In genomic region chr5:38622723-38623129, GRCh38 we compare ENCODE assay signal across 16 cellular contexts.
DNase-seq lines count a peak whose midpoint lies in the region; ATAC-seq, FAIRE-seq and TF ChIP-seq lines count a peak whose summit lies in the region.
"Had no signal": no experiment of that assay in that cellular context is flagged by ENCODE, and none has a peak within 500 bp of the region (broad histone marks: within the 10 kb centered on the region; RNA-seq: fewer than 3 reads in every experiment).

No MANE protein-coding gene starts in this region.

- H3K27me3 ChIP-seq in liver (ENCODE audit: control insufficient read depth in 4 of 4, insufficient read depth in 4 of 4, low read length in 3 of 4): peaks cover 0 to 11% (median 0%) of the 10 kb centered on the region in 4 donors
- no peaks in the 10 kb centered on the region; a peak in 1 of 5 replicates for H3K27me3 ChIP-seq in HepG2 (ENCODE audit: control insufficient read depth in 1 of 2, insufficient read depth in 2 of 2, low read length in 2 of 2)
- no peaks in the 10 kb centered on the region for H3K27me3 ChIP-seq in right lobe of liver

- H2AFZ ChIP-seq in HepG2 (ENCODE audit: low read length): no peak overlapping the region

- no peak for FAIRE-seq in HepG2 (lab: Jason Lieb, UNC)

- H3K9ac ChIP-seq in liver (ENCODE audit: low read depth in 1 of 2, low read length in 2 of 2) (no peak overlapping the region), HepG2 (ENCODE audit: insufficient read depth, low read depth, low read length) (no peak overlapping the region)

- 65% methylated on average over 3 of the region's 3 CpGs for WGBS in liver
- WGBS in HepG2 (ENCODE audit: low lambda C conversion rate): 52% methylated on average over 3 of the region's 3 CpGs
- WGBS in right lobe of liver (ENCODE audit: insufficient coverage, low coverage, low lambda C conversion rate, missing lambda C conversion rate): 46% methylated on average over 3 of the region's 3 CpGs

- peaks cover 3 to 10% (median 5%) of the 10 kb centered on the region in 4 donors for H3K9me3 ChIP-seq in liver (ENCODE audit: control insufficient read depth in 4 of 4, low read length in 3 of 4)
- no peaks in the 10 kb centered on the region for H3K9me3 ChIP-seq in HepG2 (ENCODE audit: low read length)
- no peaks in the 10 kb centered on the region for H3K9me3 ChIP-seq in right lobe of liver
- H3K9me3 ChIP-seq: HAP-1 had no signal

- TF ChIP-seq RAD21 in liver (IDR thresholded peaks at IDR 0.05) (peak; percentile 21 to 38), HepG2 (CRISPR knock-in tag; IDR thresholded peaks at IDR 0.05) (no peak)

- TF ChIP-seq CTCF in liver (IDR thresholded peaks at IDR 0.05; ENCODE audit: low read depth, low read length, missing input control) (no peak), HepG2 (CRISPR knock-in tag; IDR thresholded peaks at IDR 0.05) (no peak), fibroblast of pulmonary artery (IDR thresholded peaks at IDR 0.05; ENCODE audit: low read length, missing control alignments) (no peak), right lobe of liver (IDR thresholded peaks at IDR 0.05) (no peak)

- H3K4me1 ChIP-seq in liver (ENCODE audit: control insufficient read depth in 4 of 4, insufficient read depth in 4 of 4, low read length in 3 of 4): no peaks in the 10 kb centered on the region
- no peaks in the 10 kb centered on the region for H3K4me1 ChIP-seq in HepG2 (ENCODE audit: insufficient read depth, low read length)
- no peaks in the 10 kb centered on the region for H3K4me1 ChIP-seq in right lobe of liver
- H3K4me1 ChIP-seq: HAP-1 had no signal

- no peak for DNase-seq in HepG2 (ENCODE audit: low spot score)
- DNase-seq in fibroblast of pulmonary artery (ENCODE audit: low read depth): peak; percentile 52
- DNase-seq in right lobe of liver: no peak
- no peak for DNase-seq in medulla oblongata (ENCODE audit: extremely low spot score)
- DNase-seq: DMS53, KBM-7, NCI-H1092 treated with DMSO at 0.1 percent for 48 hours, NCI-H1694 treated with DMSO at 0.1 percent for 48 hours, NCI-H446, SIG-M5 had no signal

- TF ChIP-seq POLR2A in HepG2 (IDR thresholded peaks at IDR 0.05; ENCODE audit: insufficient read depth in 1 of 2, low read depth in 2 of 2, low read length in 2 of 2) (no peak), right lobe of liver (IDR thresholded peaks at IDR 0.05) (no peak)

- H3K4me3 ChIP-seq in liver (ENCODE audit: low read depth in 1 of 3, low read length in 3 of 3) (no peak overlapping the region), HepG2 (replicated peaks in 1 of 3; ENCODE audit: insufficient read depth in 1 of 3, low read depth in 2 of 3, low read length in 3 of 3) (no peak overlapping the region), fibroblast of pulmonary artery (replicated peaks; ENCODE audit: low read depth, low read length) (no peak overlapping the region), right lobe of liver (no peak overlapping the region)
- H3K4me3 ChIP-seq: HAP-1 had no signal

- H3K27ac ChIP-seq in liver (ENCODE audit: low read depth in 1 of 2, low read length in 2 of 2): peak overlapping the region in 1 of 2 donors; percentile 37
- H3K27ac ChIP-seq in HepG2 (ENCODE audit: extremely low read length, insufficient read depth, low read length): no peak overlapping the region
- no peak overlapping the region for H3K27ac ChIP-seq in right lobe of liver
- H3K27ac ChIP-seq: C4-2B had no signal

- CTCF ChIA-PET in HepG2 (lab: Yijun Ruan, JAX; ENCODE audit: low intra/inter-chr PET ratio, low total read pairs): no interaction called here

- TF ChIP-seq EP300 in HepG2 (IDR thresholded peaks at IDR 0.05; ENCODE audit: low read depth in 2 of 2, low read length in 2 of 2) (no peak), HepG2 (CRISPR knock-in tag; IDR thresholded peaks at IDR 0.05; ENCODE audit: borderline replicate concordance) (no peak)

- POLR2A ChIA-PET in HepG2 (lab: Yijun Ruan, JAX): no interaction called here

- ATAC-seq in HepG2 (no peak), right lobe of liver (peak; percentile 67 to 90 (median 83)), HG03469 (IDR thresholded peaks at IDR 0.05; ENCODE audit: unreplicated experiment) (no peak), HG03196 (IDR thresholded peaks at IDR 0.05; ENCODE audit: unreplicated experiment) (no peak), GM18858 (IDR thresholded peaks at IDR 0.05; ENCODE audit: unreplicated experiment) (no peak)

- no peaks in the 10 kb centered on the region for H3K79me2 ChIP-seq in HepG2 (ENCODE audit: insufficient read depth, low read length)

- H3K4me2 ChIP-seq in HepG2 (ENCODE audit: low read depth, low read length): no peak overlapping the region

- no peaks in the 10 kb centered on the region for H4K20me1 ChIP-seq in HepG2 (ENCODE audit: insufficient read depth, low read length)

- H3K36me3 ChIP-seq in liver (ENCODE audit: control insufficient read depth in 4 of 4, insufficient read depth in 3 of 4, low read depth in 1 of 4, low read length in 3 of 4) (no peaks in the 10 kb centered on the region), HepG2 (replicated peaks in 1 of 2; ENCODE audit: control insufficient read depth in 1 of 2, insufficient read depth in 2 of 2, low read length in 2 of 2) (no peaks in the 10 kb centered on the region), right lobe of liver (no peaks in the 10 kb centered on the region)
- H3K36me3 ChIP-seq: HAP-1 had no signal

- intact Hi-C loops in HepG2 (cut with micrococcal nuclease; ENCODE audit: unreplicated experiment): no loop called here
- intact Hi-C loops in right lobe of liver (cut with DNase I): no loop called here

- in situ Hi-C loops in HepG2 (cut with HindIII; ENCODE audit: extremely low pct_ligation_motif_present, low pct_unique_long_range_greater_than_20kb): no loop called here

- no TSS peak for BruUV-seq in HepG2 (replicated peaks; lab: Mats Ljungman, UMichigan)

TF ChIP-seq in liver, 16 proteins besides CTCF, POLR2A, EP300 and RAD21 (continues in another document):
- TF ChIP-seq GABPA (IDR thresholded peaks at IDR 0.05 in 1 of 2, conservative IDR thresholded peaks at IDR 0.05 in 1 of 2): no peak
- TF ChIP-seq SP1 (IDR thresholded peaks at IDR 0.05): peak; percentile 19
- TF ChIP-seq FOXA2 (IDR thresholded peaks at IDR 0.05): no peak
- TF ChIP-seq HNF4A (conservative IDR thresholded peaks at IDR 0.05): no peak
- TF ChIP-seq HNF4G (IDR thresholded peaks at IDR 0.05): no peak
- no peak for TF ChIP-seq ATF3 (IDR thresholded peaks at IDR 0.05)
- peak in 1 of 2 donors; percentile 1 for TF ChIP-seq RXRA (IDR thresholded peaks at IDR 0.05)
- TF ChIP-seq TAF1 (conservative IDR thresholded peaks at IDR 0.05): no peak
- peak; percentile 33 for TF ChIP-seq MAX (IDR thresholded peaks at IDR 0.05)
- no peak for TF ChIP-seq EGR1 (IDR thresholded peaks at IDR 0.05; ENCODE audit: low read depth in 2 of 2)

TF ChIP-seq in HepG2, 621 proteins besides CTCF, POLR2A, EP300 and RAD21:
- TF ChIP-seq ZBTB42 (CRISPR knock-in tag; IDR thresholded peaks at IDR 0.05): no peak
- TF ChIP-seq CHCHD3 (CRISPR knock-in tag; IDR thresholded peaks at IDR 0.05): no peak
- TF ChIP-seq FOXK1 (CRISPR knock-in tag; IDR thresholded peaks at IDR 0.05; ENCODE audit: borderline replicate concordance, low read depth): no peak
- TF ChIP-seq ZBTB46 (CRISPR knock-in tag; IDR thresholded peaks at IDR 0.05; ENCODE audit: borderline replicate concordance): no peak
- no peak for TF ChIP-seq ZBTB7B (CRISPR knock-in tag; IDR thresholded peaks at IDR 0.05)
- no peak for TF ChIP-seq CSRNP2 (CRISPR knock-in tag; conservative IDR thresholded peaks at IDR 0.05; ENCODE audit: low read depth)
- TF ChIP-seq THYN1 (CRISPR knock-in tag; IDR thresholded peaks at IDR 0.05; ENCODE audit: borderline replicate concordance, low read depth): no peak
- no peak for TF ChIP-seq HNF4A (CRISPR knock-in tag; IDR thresholded peaks at IDR 0.05)
- no peak for TF ChIP-seq HBP1 (CRISPR knock-in tag; IDR thresholded peaks at IDR 0.05; ENCODE audit: low read depth)
- TF ChIP-seq TP53 (CRISPR knock-in tag; conservative IDR thresholded peaks at IDR 0.05): no peak
- TF ChIP-seq ZNF737 (CRISPR knock-in tag; IDR thresholded peaks at IDR 0.05; ENCODE audit: borderline replicate concordance): no peak
- no peak for TF ChIP-seq MTF2 (CRISPR knock-in tag; IDR thresholded peaks at IDR 0.05; ENCODE audit: borderline replicate concordance)
- TF ChIP-seq SMAD9 (CRISPR knock-in tag; IDR thresholded peaks at IDR 0.05): no peak

Comparison
In these comparisons a context has a peak if more than half of its experiments do, and no peak if none do; other contexts are left out.
1. ATAC-seq: peak in right lobe of liver (4 of 4); none in HepG2 (single experiment), HG03469 (single experiment), HG03196 (single experiment) and GM18858 (single experiment).